3 cellular contexts compared by ENCODE assay signal in genomic region chr11:85558411-85558810, GRCh38.
TF ChIP-seq lines count a peak whose summit lies in the region.

No MANE protein-coding gene starts in this region.

TF ChIP-seq in HEK293, 187 proteins besides CTCF, POLR2A, EP300 and RAD21:
- peak; percentile 29; the same call in 1 of the 2 replicates for TF ChIP-seq ZNF146 (tag by site-specific recombination; IDR thresholded peaks at IDR 0.05)
- no peak for TF ChIP-seq PRDM1 (tag by site-specific recombination; IDR thresholded peaks at IDR 0.05)

TF ChIP-seq in K562, 482 proteins besides CTCF, POLR2A, EP300 and RAD21:
- TF ChIP-seq RBM25 (IDR thresholded peaks at IDR 0.05; ENCODE audit: low read depth, low read length, severe bottlenecking) = peak; percentile 83
- no peak for TF ChIP-seq ZKSCAN8 (CRISPR knock-in tag; IDR thresholded peaks at IDR 0.05)
- no peak for TF ChIP-seq POLR2B (IDR thresholded peaks at IDR 0.05; ENCODE audit: low read depth, partially characterized antibody)
- peak; percentile 90 for TF ChIP-seq ZNF146 (CRISPR knock-in tag; IDR thresholded peaks at IDR 0.05; ENCODE audit: unreplicated experiment)
- TF ChIP-seq KLF6 (CRISPR knock-in tag; IDR thresholded peaks at IDR 0.05; ENCODE audit: borderline replicate concordance) = no peak

TF ChIP-seq in H1, 55 proteins besides CTCF, POLR2A, EP300 and RAD21:
- TF ChIP-seq KDM1A (IDR thresholded peaks at IDR 0.05; ENCODE audit: borderline replicate concordance, low read length) (peak; percentile 71; the same call in 1 of the 2 replicates), KDM4A (IDR thresholded peaks at IDR 0.05; ENCODE audit: low read depth, low read length, severe bottlenecking) (no peak)
